15 cellular contexts compared by ENCODE assay signal in the genomic region with DNA sequence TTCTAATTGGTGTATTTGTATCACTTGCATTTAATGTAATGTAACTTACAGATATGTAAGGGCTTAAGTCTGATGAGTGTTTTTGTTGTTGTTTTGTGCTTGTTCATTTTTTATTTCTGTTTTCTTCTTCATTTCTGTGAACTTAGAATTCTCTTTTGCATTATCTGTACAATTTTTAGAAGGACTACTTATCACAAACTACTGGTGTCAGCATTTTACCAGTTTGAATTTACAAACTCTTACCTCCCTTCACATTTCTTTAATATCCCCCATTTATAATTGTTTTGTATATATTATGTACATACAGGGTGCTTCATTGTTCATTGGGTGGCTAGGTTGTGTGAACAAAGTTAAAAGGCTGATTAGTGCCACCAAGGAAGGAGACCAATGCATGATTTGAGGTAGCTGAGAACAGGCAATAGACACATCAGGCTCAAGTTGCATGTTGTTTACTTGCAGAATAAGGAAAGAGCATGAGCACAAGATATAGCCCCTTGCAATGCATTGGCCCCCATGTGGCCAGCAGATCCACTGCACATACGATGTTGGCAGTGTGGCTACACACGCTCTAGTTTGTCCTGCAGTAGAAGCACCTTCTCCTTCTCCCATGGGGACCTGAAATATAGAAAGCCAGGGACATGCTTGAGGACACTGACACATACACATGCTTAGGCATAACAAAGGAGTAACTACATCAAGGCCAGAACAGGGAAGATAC.
"Had no signal": no experiment of that assay in that cellular context is flagged by ENCODE, and none has a peak within 500 bp of the region (broad histone marks: within the 10 kb centered on the region; RNA-seq: fewer than 3 reads in every experiment).

No MANE protein-coding gene starts in this region.

- H3K4me3 ChIP-seq: lung, thyroid gland had no signal

- H3K4me1 Mint-ChIP-seq: activated naive CD4-positive, alpha-beta T cell treated with anti-CD3 and anti-CD28 coated beads, Interleukin-2, amount 50 U/mL, for 24 hours; mesothelial cell of epicardium; nephron had no signal

- H3K36me3 ChIP-seq: thyroid gland had no signal

- H3K4me3 Mint-ChIP-seq: activated naive CD4-positive, alpha-beta T cell treated with anti-CD3 and anti-CD28 coated beads, Interleukin-2, amount 50 U/mL, for 24 hours; activated T-cell treated with anti-CD3 and anti-CD28 coated beads, Interleukin-2, amount 50 U/mL, for 72 hours; mesothelial cell of epicardium; nephron had no signal

- ATAC-seq: activated T-cell treated with anti-CD3 and anti-CD28 coated beads, Interleukin-2, amount 50 U/mL, for 72 hours had no signal

- H3K27ac ChIP-seq: thyroid gland had no signal

- H3K27ac Mint-ChIP-seq: activated naive CD4-positive, alpha-beta T cell treated with anti-CD3 and anti-CD28 coated beads, Interleukin-2, amount 50 U/mL, for 24 hours; activated T-cell treated with anti-CD3 and anti-CD28 coated beads, Interleukin-2, amount 50 U/mL, for 72 hours; mesothelial cell of epicardium; nephron had no signal

- H3K27me3 ChIP-seq: thyroid gland had no signal

- H3K4me1 ChIP-seq: thyroid gland had no signal

- H3K36me3 Mint-ChIP-seq: mesothelial cell of epicardium had no signal

- DNase-seq: activated CD4-positive, alpha-beta T cell treated with anti-CD3 and anti-CD28 coated beads, Interleukin-2, amount 50 U/mL, for 1 hour; activated CD4-positive, CD25-positive, alpha-beta regulatory T cell treated with anti-CD3 and anti-CD28 coated beads, Interleukin-2, amount 50 U/mL, for 72 hours; activated gamma-delta T cell; activated T-cell treated with anti-CD3 and anti-CD28 coated beads, Interleukin-2, amount 50 U/mL, for 72 hours; cerebellar nuclear complex; cortex of kidney; hypothalamus; nucleus accumbens; posterior cingulate gyrus; stimulated activated naive CD4-positive, alpha-beta T cell treated with Interleukin-2 at 50 U/mL for 16 hours; thyroid gland had no signal

- H3K9me3 ChIP-seq: thyroid gland had no signal
